9 cellular contexts compared by ENCODE assay signal in the genomic region with DNA sequence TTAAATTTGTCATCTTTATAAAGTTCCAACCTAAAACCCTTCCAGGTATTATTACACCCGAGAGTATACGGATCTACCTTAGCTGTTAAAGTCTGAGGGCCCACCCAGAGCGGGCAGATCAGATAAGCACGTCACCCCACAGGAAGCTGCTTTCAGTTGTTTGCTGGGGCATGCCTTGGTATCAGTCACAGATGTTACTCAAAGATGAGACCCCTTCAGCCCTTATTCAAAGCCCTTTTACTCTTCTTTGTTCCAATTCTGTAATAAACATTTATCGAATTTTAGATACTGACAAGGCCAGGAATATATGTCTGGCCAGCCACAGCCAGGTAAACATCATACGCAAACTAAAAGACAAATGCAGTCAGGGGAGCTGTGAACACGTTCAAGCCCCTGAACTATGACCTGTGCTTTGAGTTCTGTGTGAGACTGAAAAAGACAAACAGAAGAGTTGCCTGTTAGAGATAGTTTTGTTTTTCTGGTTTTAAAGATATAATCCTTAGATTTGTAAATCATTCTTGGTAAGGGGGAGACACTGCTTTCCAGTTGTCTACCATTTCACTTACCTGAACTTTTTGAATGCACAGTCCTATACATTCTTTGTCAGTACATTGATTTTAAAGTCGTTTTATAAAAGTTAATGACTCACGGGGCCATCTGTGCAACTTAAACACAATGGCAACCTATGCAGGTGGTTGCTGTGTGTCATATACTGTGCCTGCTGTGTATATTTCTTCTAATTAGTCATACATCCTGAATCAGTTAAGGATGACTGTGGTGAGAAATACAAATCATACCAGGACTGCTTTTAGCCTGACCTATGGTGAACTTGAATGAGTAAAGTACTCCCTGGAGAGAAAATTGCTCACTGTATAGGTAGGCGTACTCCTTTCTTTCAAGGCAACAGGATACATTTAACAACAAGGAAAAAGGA.
DNase-seq lines count a peak whose midpoint lies in the region; ATAC-seq, FAIRE-seq and TF ChIP-seq lines count a peak whose summit lies in the region.
"Had no signal": no experiment of that assay in that cellular context is flagged by ENCODE, and none has a peak within 500 bp of the region (broad histone marks: within the 10 kb centered on the region; RNA-seq: fewer than 3 reads in every experiment).

No MANE protein-coding gene starts in this region.

- peak overlapping the region in 1 of 3 donors; percentile 62 for H3K27ac Mint-ChIP-seq in CD4-positive, CD25-positive, alpha-beta regulatory T cell
- H3K27ac Mint-ChIP-seq in T-helper 1 cell treated with Interleukin-12 subunit alpha and Interleukin-12 subunit beta and Interleukin-4 antibody, amounts not matched to agents 30 μg/mL and 1 μg/mL, for 36 hours = peak overlapping the region; percentile 41

- peak; percentile 79 to 81 for ATAC-seq in CD4-positive, CD25-positive, alpha-beta regulatory T cell (ENCODE audit: low read depth in 2 of 2)
- peak; percentile 97 for ATAC-seq in HG03135 (IDR thresholded peaks at IDR 0.05; ENCODE audit: unreplicated experiment)

- H3K4me3 ChIP-seq in CD4-positive, CD25-positive, alpha-beta regulatory T cell (ENCODE audit: low read depth, low read length) = peak overlapping the region; percentile 34
- no peak overlapping the region for H3K4me3 ChIP-seq in fibroblast of the aortic adventitia (ENCODE audit: low read depth, low read length)

- no peaks in the 10 kb centered on the region for H3K27me3 Mint-ChIP-seq in CD4-positive, CD25-positive, alpha-beta regulatory T cell
- no peaks in the 10 kb centered on the region for H3K27me3 Mint-ChIP-seq in T-helper 1 cell treated with Interleukin-12 subunit alpha and Interleukin-12 subunit beta and Interleukin-4 antibody, amounts not matched to agents 30 μg/mL and 1 μg/mL, for 36 hours (ENCODE audit: low read depth)

- peaks cover 5 to 16% (median 15%) of the 10 kb centered on the region in 4 donors for H3K4me1 Mint-ChIP-seq in CD4-positive, CD25-positive, alpha-beta regulatory T cell
- H3K4me1 Mint-ChIP-seq in T-helper 1 cell treated with Interleukin-12 subunit alpha and Interleukin-12 subunit beta and Interleukin-4 antibody, amounts not matched to agents 30 μg/mL and 1 μg/mL, for 36 hours (ENCODE audit: low read depth) = peaks cover 22% of the 10 kb centered on the region

- no peak for TF ChIP-seq CTCF in fibroblast of the aortic adventitia (IDR thresholded peaks at IDR 0.05; ENCODE audit: insufficient read depth, low read length)

- H3K27ac ChIP-seq in CD4-positive, CD25-positive, alpha-beta regulatory T cell (ENCODE audit: insufficient read depth, low read length, poor library complexity, severe bottlenecking) = peak overlapping the region; percentile 57
- H3K27ac ChIP-seq: KMS-11 had no signal

- H3K27me3 ChIP-seq in CD4-positive, CD25-positive, alpha-beta regulatory T cell (ENCODE audit: control insufficient read depth, insufficient read depth, low read length) = peaks cover 2% of the 10 kb centered on the region

- no peak for FAIRE-seq in GM12891 (lab: Jason Lieb, UNC)

- TF ChIP-seq POLR2A in GM12891 (IDR thresholded peaks at IDR 0.05; ENCODE audit: low read depth, low read length) = no peak

- H3K36me3 Mint-ChIP-seq in CD4-positive, CD25-positive, alpha-beta regulatory T cell = no peaks in the 10 kb centered on the region
- peaks cover 3% of the 10 kb centered on the region for H3K36me3 Mint-ChIP-seq in T-helper 1 cell treated with Interleukin-12 subunit alpha and Interleukin-12 subunit beta and Interleukin-4 antibody, amounts not matched to agents 30 μg/mL and 1 μg/mL, for 36 hours (ENCODE audit: low read depth)

- peaks cover 0 to 6% of the 10 kb centered on the region in 2 experiments for H3K9me3 ChIP-seq in CD4-positive, CD25-positive, alpha-beta regulatory T cell (ENCODE audit: control insufficient read depth in 2 of 2, low read length in 2 of 2)

- peaks cover 9% of the 10 kb centered on the region for H3K4me1 ChIP-seq in CD4-positive, CD25-positive, alpha-beta regulatory T cell (ENCODE audit: control insufficient read depth, insufficient read depth, low read length, poor library complexity, severe bottlenecking)

- DNase-seq in CD4-positive, CD25-positive, alpha-beta regulatory T cell = peak in 2 of 3 donors; percentile 2 to 74
- DNase-seq in GM19238 (ENCODE audit: insufficient read length, low spot score) (peak; percentile 7), fibroblast of the aortic adventitia (ENCODE audit: low read depth) (peak; percentile 95), NCI-H345 (lab: John Stamatoyannopoulos, UW) (no peak), GM12891 (ENCODE audit: insufficient read length, low spot score) (no peak)
- DNase-seq in effector CD8-positive, alpha-beta T cell (lab: John Stamatoyannopoulos, UW) = no peak

- H3K4me3 Mint-ChIP-seq in CD4-positive, CD25-positive, alpha-beta regulatory T cell = peak overlapping the region in 3 of 4 donors; percentile 10 to 47 (median 22)
- H3K4me3 Mint-ChIP-seq in T-helper 1 cell treated with Interleukin-12 subunit alpha and Interleukin-12 subunit beta and Interleukin-4 antibody, amounts not matched to agents 30 μg/mL and 1 μg/mL, for 36 hours = no peak overlapping the region

- H3K9me3 Mint-ChIP-seq in CD4-positive, CD25-positive, alpha-beta regulatory T cell = peaks cover 0 to 5% (median 0%) of the 10 kb centered on the region in 7 donors
- peaks cover 4% of the 10 kb centered on the region for H3K9me3 Mint-ChIP-seq in T-helper 1 cell treated with Interleukin-12 subunit alpha and Interleukin-12 subunit beta and Interleukin-4 antibody, amounts not matched to agents 30 μg/mL and 1 μg/mL, for 36 hours

- H3K36me3 ChIP-seq in CD4-positive, CD25-positive, alpha-beta regulatory T cell (ENCODE audit: control insufficient read depth, insufficient read depth, low read length) = no peaks in the 10 kb centered on the region

TF ChIP-seq in GM12891, 5 proteins besides CTCF, POLR2A, EP300 and RAD21:
- TF ChIP-seq POU2F2 (IDR thresholded peaks at IDR 0.05; ENCODE audit: low read depth, low read length) (no peak), SPI1 (IDR thresholded peaks at IDR 0.05; ENCODE audit: low read depth, low read length) (no peak), POLR2AphosphoS5 (IDR thresholded peaks at IDR 0.05; ENCODE audit: low read depth, low read length) (no peak), PAX5 (IDR thresholded peaks at IDR 0.05; ENCODE audit: insufficient read depth, low read length, severe bottlenecking) (no peak), TAF1 (IDR thresholded peaks at IDR 0.05; ENCODE audit: low read depth, low read length) (no peak)
TF ChIP-seq in GM12891: peak in this region for 0.

Comparison
In these comparisons a context has a peak if more than half of its experiments do, and no peak if none do; other contexts are left out.
1. DNase-seq: peak in CD4-positive, CD25-positive, alpha-beta regulatory T cell (2 of 3), GM19238 (single experiment) and fibroblast of the aortic adventitia (single experiment); none in effector CD8-positive, alpha-beta T cell (single experiment), NCI-H345 (single experiment) and GM12891 (single experiment).